ENCODE assay signal across 33 cellular contexts in genomic region chr3:3619815-3620214, GRCh38.
DNase-seq lines count a peak whose midpoint lies in the region; ATAC-seq, FAIRE-seq and TF ChIP-seq lines count a peak whose summit lies in the region.
"Had no signal": no experiment of that assay in that cellular context is flagged by ENCODE, and none has a peak within 500 bp of the region (broad histone marks: within the 10 kb centered on the region; RNA-seq: fewer than 3 reads in every experiment).

No MANE protein-coding gene starts in this region.

- intact Hi-C loops in HepG2 (cut with micrococcal nuclease; ENCODE audit: unreplicated experiment): no loop called here
- intact Hi-C loops in right lobe of liver (cut with DNase I): no loop called here

- H3K4me1 ChIP-seq in HepG2 (ENCODE audit: insufficient read depth, low read length) (no peaks in the 10 kb centered on the region), right lobe of liver (no peaks in the 10 kb centered on the region), HEK293 (ENCODE audit: control insufficient read depth, insufficient read depth, low read length) (no peaks in the 10 kb centered on the region)
- H3K4me1 ChIP-seq: A549; BE2C; BLaER1; BLaER1 treated with 17β-estradiol and CSF1 and Interleukin-3, amounts not matched to agents 10 nM and 100 nM had no signal

- H3K9me3 ChIP-seq in HepG2 (ENCODE audit: low read length) (no peaks in the 10 kb centered on the region; the same call in 1 of the 2 replicates), right lobe of liver (peaks cover 0 to 3% (median 0%) of the 10 kb centered on the region in 4 donors), HEK293 (ENCODE audit: control insufficient read depth, insufficient read depth, low read depth, low read length) (no peaks in the 10 kb centered on the region)
- H3K9me3 ChIP-seq: A549, BE2C, BLaER1 had no signal

- in situ Hi-C loops in HepG2 (cut with HindIII; ENCODE audit: extremely low pct_ligation_motif_present, low pct_unique_long_range_greater_than_20kb): no loop called here

- TF ChIP-seq CTCF in HepG2 (CRISPR knock-in tag; IDR thresholded peaks at IDR 0.05): no peak
- no peak for TF ChIP-seq CTCF in right lobe of liver (IDR thresholded peaks at IDR 0.05)
- TF ChIP-seq CTCF in HEK293 (tag by site-specific recombination; IDR thresholded peaks at IDR 0.05): no peak

- H3K9ac ChIP-seq in HepG2 (ENCODE audit: insufficient read depth, low read depth, low read length): no peak overlapping the region
- H3K9ac ChIP-seq: BLaER1; BLaER1 treated with 17β-estradiol and CSF1 and Interleukin-3, amounts not matched to agents 10 nM and 100 nM had no signal

- POLR2A ChIA-PET in HepG2 (lab: Yijun Ruan, JAX): no interaction called here
- POLR2A ChIA-PET in HEK293 (lab: Yijun Ruan, JAX): no interaction called here

- WGBS in HepG2 (ENCODE audit: low lambda C conversion rate): 0% methylated on average over 1 of the region's 1 CpG
- WGBS in right lobe of liver (ENCODE audit: insufficient coverage, low coverage, low lambda C conversion rate, missing lambda C conversion rate): 71% methylated on average over 1 of the region's 1 CpG

- no TSS peak for BruUV-seq in HepG2 (replicated peaks; lab: Mats Ljungman, UMichigan)

- H4K20me1 ChIP-seq in HepG2 (ENCODE audit: insufficient read depth, low read length): no peaks in the 10 kb centered on the region
- H4K20me1 ChIP-seq: BLaER1; BLaER1 treated with 17β-estradiol and CSF1 and Interleukin-3, amounts not matched to agents 10 nM and 100 nM had no signal

- H3K36me3 ChIP-seq in HepG2 (replicated peaks in 1 of 2; ENCODE audit: control insufficient read depth in 1 of 2, insufficient read depth in 2 of 2, low read length in 2 of 2) (no peaks in the 10 kb centered on the region), right lobe of liver (no peaks in the 10 kb centered on the region), HEK293 (ENCODE audit: control insufficient read depth in 2 of 2, insufficient read depth in 1 of 2, low read length in 2 of 2) (no peaks in the 10 kb centered on the region)
- H3K36me3 ChIP-seq: BE2C; BLaER1; BLaER1 treated with 17β-estradiol and CSF1 and Interleukin-3, amounts not matched to agents 10 nM and 100 nM had no signal

- no peak overlapping the region for H3K4me2 ChIP-seq in HepG2 (ENCODE audit: low read depth, low read length)
- H3K4me2 ChIP-seq: A549; BLaER1; BLaER1 treated with 17β-estradiol and CSF1 and Interleukin-3, amounts not matched to agents 10 nM and 100 nM had no signal

- H3K4me3 ChIP-seq in HepG2 (replicated peaks in 1 of 3; ENCODE audit: insufficient read depth in 1 of 3, low read depth in 2 of 3, low read length in 3 of 3): no peak overlapping the region
- H3K4me3 ChIP-seq in right lobe of liver: no peak overlapping the region
- no peak overlapping the region for H3K4me3 ChIP-seq in HEK293 (ENCODE audit: low read depth, low read length)
- H3K4me3 ChIP-seq: A549; BLaER1; BLaER1 treated with 17β-estradiol and CSF1 and Interleukin-3, amounts not matched to agents 10 nM and 100 nM had no signal

- no peaks in the 10 kb centered on the region for H3K27me3 ChIP-seq in HepG2 (ENCODE audit: control insufficient read depth in 1 of 2, insufficient read depth in 2 of 2, low read length in 2 of 2)
- H3K27me3 ChIP-seq in right lobe of liver: no peaks in the 10 kb centered on the region
- H3K27me3 ChIP-seq: BE2C, BLaER1 had no signal

- H2AFZ ChIP-seq in HepG2 (ENCODE audit: low read length): no peak overlapping the region

- DNase-seq in HepG2 (ENCODE audit: low spot score): no peak
- no peak for DNase-seq in right lobe of liver
- no peak for DNase-seq in activated naive CD8-positive, alpha-beta T cell treated with anti-CD3 and anti-CD28 coated beads for 36 hours
- DNase-seq: 8988T; ACHN; AML-193; BE2C; C1 segment of cervical spinal cord; Caco-2; Calu3; CD4-positive, alpha-beta memory T cell; CD4-positive, alpha-beta T cell; CD4-positive, CD25-positive, alpha-beta regulatory T cell; CD8-positive, alpha-beta memory T cell; CD8-positive, alpha-beta T cell; COR-L47; DMS 273 treated with DMSO at 0.1 percent for 48 hours; DMS153; DMS53; DMS79; DMS79 treated with DMSO at 0.1 percent for 48 hours; DND-41; EL had no signal

- TF ChIP-seq EP300 in HepG2 (IDR thresholded peaks at IDR 0.05; ENCODE audit: low read depth in 2 of 2, low read length in 2 of 2): no peak
- no peak for TF ChIP-seq EP300 in HepG2 (CRISPR knock-in tag; IDR thresholded peaks at IDR 0.05; ENCODE audit: borderline replicate concordance)

- CTCF ChIA-PET in HepG2 (lab: Yijun Ruan, JAX; ENCODE audit: low intra/inter-chr PET ratio, low total read pairs): no interaction called here
- CTCF ChIA-PET in HEK293 (lab: Yijun Ruan, JAX): no interaction called here

- H3K27ac Mint-ChIP-seq in activated naive CD8-positive, alpha-beta T cell treated with anti-CD3 and anti-CD28 coated beads for 36 hours: no peak overlapping the region
- H3K27ac Mint-ChIP-seq: B cell; CD14-positive monocyte; CD4-positive, alpha-beta memory T cell; CD4-positive, alpha-beta T cell; CD8-positive, alpha-beta memory T cell; CD8-positive, alpha-beta T cell had no signal

- FAIRE-seq in HepG2 (lab: Jason Lieb, UNC): no peak
- FAIRE-seq: A204.1, A549, D721Med had no signal

- ATAC-seq in HepG2: no peak
- ATAC-seq in right lobe of liver: no peak
- ATAC-seq: A549; CD8-positive, alpha-beta T cell had no signal

- H3K79me2 ChIP-seq in HepG2 (ENCODE audit: insufficient read depth, low read length): no peaks in the 10 kb centered on the region

- H3K4me3 Mint-ChIP-seq in activated naive CD8-positive, alpha-beta T cell treated with anti-CD3 and anti-CD28 coated beads for 36 hours: no peak overlapping the region
- H3K4me3 Mint-ChIP-seq: B cell; CD4-positive, alpha-beta memory T cell; CD4-positive, alpha-beta T cell; CD4-positive, CD25-positive, alpha-beta regulatory T cell; CD8-positive, alpha-beta memory T cell; CD8-positive, alpha-beta T cell had no signal

- no peaks in the 10 kb centered on the region for H3K4me1 Mint-ChIP-seq in activated naive CD8-positive, alpha-beta T cell treated with anti-CD3 and anti-CD28 coated beads for 36 hours
- H3K4me1 Mint-ChIP-seq: B cell; CD4-positive, alpha-beta memory T cell; CD4-positive, CD25-positive, alpha-beta regulatory T cell; CD8-positive, alpha-beta memory T cell had no signal

- H3K36me3 Mint-ChIP-seq in activated naive CD8-positive, alpha-beta T cell treated with anti-CD3 and anti-CD28 coated beads for 36 hours: no peaks in the 10 kb centered on the region
- H3K36me3 Mint-ChIP-seq: CD14-positive monocyte; CD4-positive, alpha-beta memory T cell; CD4-positive, CD25-positive, alpha-beta regulatory T cell; CD8-positive, alpha-beta T cell had no signal

- H3K27me3 Mint-ChIP-seq in activated naive CD8-positive, alpha-beta T cell treated with anti-CD3 and anti-CD28 coated beads for 36 hours: no peaks in the 10 kb centered on the region
- H3K27me3 Mint-ChIP-seq: B cell; CD4-positive, alpha-beta memory T cell; CD4-positive, alpha-beta T cell; CD4-positive, CD25-positive, alpha-beta regulatory T cell had no signal

- peaks cover 1% of the 10 kb centered on the region for H3K9me3 Mint-ChIP-seq in activated naive CD8-positive, alpha-beta T cell treated with anti-CD3 and anti-CD28 coated beads for 36 hours

- no peak overlapping the region for H3K27ac ChIP-seq in HepG2 (ENCODE audit: extremely low read length, insufficient read depth, low read length)
- H3K27ac ChIP-seq in right lobe of liver: no peak overlapping the region
- no peak overlapping the region for H3K27ac ChIP-seq in HEK293 (ENCODE audit: extremely low read depth, low read depth, low read length)
- H3K27ac ChIP-seq: 22Rv1; A549; BLaER1; BLaER1 treated with 17β-estradiol and CSF1 and Interleukin-3, amounts not matched to agents 10 nM and 100 nM; C4-2B had no signal

- TF ChIP-seq POLR2A in HepG2 (IDR thresholded peaks at IDR 0.05; ENCODE audit: insufficient read depth in 1 of 2, low read depth in 2 of 2, low read length in 2 of 2) (no peak), right lobe of liver (IDR thresholded peaks at IDR 0.05) (no peak)

- TF ChIP-seq RAD21 in HepG2 (CRISPR knock-in tag; IDR thresholded peaks at IDR 0.05): no peak

TF ChIP-seq in HepG2, 621 proteins besides CTCF, POLR2A, EP300 and RAD21:
- TF ChIP-seq ZNF282 (IDR thresholded peaks at IDR 0.05; ENCODE audit: partially characterized antibody): no peak
- TF ChIP-seq SMARCC2 (IDR thresholded peaks at IDR 0.05): no peak
- TF ChIP-seq CREB1 (IDR thresholded peaks at IDR 0.05): peak; percentile 96
- no peak for TF ChIP-seq CREB1 (CRISPR knock-in tag; IDR thresholded peaks at IDR 0.05)

TF ChIP-seq in HEK293, 187 proteins besides CTCF, POLR2A, EP300 and RAD21:
- TF ChIP-seq, protein P1, sequence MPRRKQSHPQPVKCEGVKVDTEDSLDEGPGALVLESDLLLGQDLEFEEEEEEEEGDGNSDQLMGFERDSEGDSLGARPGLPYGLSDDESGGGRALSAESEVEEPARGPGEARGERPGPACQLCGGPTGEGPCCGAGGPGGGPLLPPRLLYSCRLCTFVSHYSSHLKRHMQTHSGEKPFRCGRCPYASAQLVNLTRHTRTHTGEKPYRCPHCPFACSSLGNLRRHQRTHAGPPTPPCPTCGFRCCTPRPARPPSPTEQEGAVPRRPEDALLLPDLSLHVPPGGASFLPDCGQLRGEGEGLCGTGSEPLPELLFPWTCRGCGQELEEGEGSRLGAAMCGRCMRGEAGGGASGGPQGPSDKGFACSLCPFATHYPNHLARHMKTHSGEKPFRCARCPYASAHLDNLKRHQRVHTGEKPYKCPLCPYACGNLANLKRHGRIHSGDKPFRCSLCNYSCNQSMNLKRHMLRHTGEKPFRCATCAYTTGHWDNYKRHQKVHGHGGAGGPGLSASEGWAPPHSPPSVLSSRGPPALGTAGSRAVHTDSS (tag by site-specific recombination; IDR thresholded peaks at IDR 0.05): peak; percentile 96
- no peak for TF ChIP-seq ZBTB49 (tag by site-specific recombination; IDR thresholded peaks at IDR 0.05; ENCODE audit: low read depth)
